Comparison of ENCODE assay signal across 38 cellular contexts in genomic region chr12:23731493-23731892, GRCh38.
"Had no signal": no experiment of that assay in that cellular context is flagged by ENCODE, and none has a peak within 500 bp of the region (broad histone marks: within the 10 kb centered on the region; RNA-seq: fewer than 3 reads in every experiment).

No MANE protein-coding gene starts in this region.

- H3K36me3 Mint-ChIP-seq: activated naive CD4-positive, alpha-beta T cell treated with anti-CD3 and anti-CD28 coated beads, Interleukin-2, amount 10 ng/mL, durations not matched to agents 7 days and 5 days; activated naive CD4-positive, alpha-beta T cell treated with anti-CD3 and anti-CD28 coated beads, Interleukin-2, amount 50 U/mL, for 24 hours; activated naive CD4-positive, alpha-beta T cell treated with anti-CD3 and anti-CD28 coated beads, Interleukin-2, amount 50 U/mL, for 72 hours; activated naive CD8-positive, alpha-beta T cell; activated naive CD8-positive, alpha-beta T cell treated with anti-CD3 and anti-CD28 coated beads for 36 hours; activated naive CD8-positive, alpha-beta T cell treated with anti-CD3 and anti-CD28 coated beads, Interleukin-2, amount 10 ng/mL, durations not matched to agents 7 days and 5 days had no signal

- H3K27me3 ChIP-seq: adrenal gland, ascending aorta, body of pancreas, brain microvascular endothelial cell, breast epithelium, cardiac muscle cell had no signal

- H3K27me3 Mint-ChIP-seq: activated naive CD4-positive, alpha-beta T cell treated with anti-CD3 and anti-CD28 coated beads, Interleukin-2, amount 10 ng/mL, durations not matched to agents 7 days and 5 days; activated naive CD4-positive, alpha-beta T cell treated with anti-CD3 and anti-CD28 coated beads, Interleukin-2, amount 50 U/mL, for 24 hours; activated naive CD8-positive, alpha-beta T cell; activated naive CD8-positive, alpha-beta T cell treated with anti-CD3 and anti-CD28 coated beads for 36 hours; activated naive CD8-positive, alpha-beta T cell treated with anti-CD3 and anti-CD28 coated beads, Interleukin-2, amount 10 ng/mL, durations not matched to agents 7 days and 5 days; activated naive CD8-positive, alpha-beta T cell treated with anti-CD3 and anti-CD28 coated beads, Interleukin-2, amount 50 U/mL, for 24 hours; activated T-cell treated with anti-CD3 and anti-CD28 coated beads, Interleukin-2, amount 50 U/mL, for 24 hours; activated T-helper 17 cell treated with anti-CD3 and anti-CD28 coated beads, Interleukin-2, amount 50 U/mL, for 72 hours; brain; central memory CD8-positive, alpha-beta T cell had no signal

- H3K4me1 Mint-ChIP-seq: activated naive CD4-positive, alpha-beta T cell treated with anti-CD3 and anti-CD28 coated beads, Interleukin-2, amount 10 ng/mL, durations not matched to agents 7 days and 5 days; activated naive CD4-positive, alpha-beta T cell treated with anti-CD3 and anti-CD28 coated beads, Interleukin-2, amount 50 U/mL, for 24 hours; activated naive CD8-positive, alpha-beta T cell treated with anti-CD3 and anti-CD28 coated beads for 36 hours; activated naive CD8-positive, alpha-beta T cell treated with anti-CD3 and anti-CD28 coated beads, Interleukin-2, amount 10 ng/mL, durations not matched to agents 7 days and 5 days; activated naive CD8-positive, alpha-beta T cell treated with anti-CD3 and anti-CD28 coated beads, Interleukin-2, amount 50 U/mL, for 24 hours; activated T-helper 17 cell treated with anti-CD3 and anti-CD28 coated beads, Interleukin-2, amount 50 U/mL, for 72 hours; brain; central memory CD8-positive, alpha-beta T cell had no signal

- H3K27ac Mint-ChIP-seq: activated naive CD4-positive, alpha-beta T cell treated with anti-CD3 and anti-CD28 coated beads for 36 hours; activated naive CD4-positive, alpha-beta T cell treated with anti-CD3 and anti-CD28 coated beads, Interleukin-2, amount 10 ng/mL, durations not matched to agents 7 days and 5 days; activated naive CD4-positive, alpha-beta T cell treated with anti-CD3 and anti-CD28 coated beads, Interleukin-2, amount 50 U/mL, for 24 hours; activated naive CD4-positive, alpha-beta T cell treated with anti-CD3 and anti-CD28 coated beads, Interleukin-2, amount 50 U/mL, for 72 hours; activated naive CD8-positive, alpha-beta T cell; activated naive CD8-positive, alpha-beta T cell treated with anti-CD3 and anti-CD28 coated beads for 36 hours; activated naive CD8-positive, alpha-beta T cell treated with anti-CD3 and anti-CD28 coated beads, Interleukin-2, amount 10 ng/mL, durations not matched to agents 7 days and 5 days; activated naive CD8-positive, alpha-beta T cell treated with anti-CD3 and anti-CD28 coated beads, Interleukin-2, amount 50 U/mL, for 24 hours; activated T-cell treated with anti-CD3 and anti-CD28 coated beads, Interleukin-2, amount 50 U/mL, for 24 hours; activated T-cell treated with anti-CD3 and anti-CD28 coated beads, Interleukin-2, amount 50 U/mL, for 72 hours; activated T-helper 17 cell treated with anti-CD3 and anti-CD28 coated beads, Interleukin-2, amount 50 U/mL, for 72 hours; activated T-helper 2 cell treated with anti-CD3 and anti-CD28 coated beads, Interferon-gamma antibody, Interleukin-2, Interleukin-4, amounts not matched to agents 10 μg/mL and 5 μg/mL and 100 μg/mL, durations not matched to agents 14 hours and 24 hours and 36 hours; brain had no signal

- H3K36me3 ChIP-seq: adrenal gland, brain microvascular endothelial cell, breast epithelium had no signal

- DNase-seq: activated effector memory CD4-positive, alpha-beta T cell treated with anti-CD3 and anti-CD28 coated beads, Interleukin-2, amount 50 U/mL, for 16 hours; activated effector memory CD4-positive, alpha-beta T cell treated with Interleukin-2 at 50 U/mL for 16 hours; activated gamma-delta T cell; activated gamma-delta T cell treated with Interleukin-2 at 50 U/mL for 16 hours; activated naive CD4-positive, alpha-beta T cell; activated naive CD4-positive, alpha-beta T cell treated with anti-CD3 and anti-CD28 coated beads for 36 hours; activated naive CD4-positive, alpha-beta T cell treated with anti-CD3 and anti-CD28 coated beads, Interleukin-2, amount 10 ng/mL, durations not matched to agents 7 days and 5 days; activated naive CD4-positive, alpha-beta T cell treated with anti-CD3 and anti-CD28 coated beads, Interleukin-2, amount 50 U/mL, for 16 hours; activated naive CD4-positive, alpha-beta T cell treated with Interleukin-2 at 50 U/mL for 16 hours; activated naive CD8-positive, alpha-beta T cell treated with anti-CD3 and anti-CD28 coated beads for 36 hours; activated naive CD8-positive, alpha-beta T cell treated with anti-CD3 and anti-CD28 coated beads, Interleukin-2, amount 10 ng/mL, durations not matched to agents 7 days and 5 days; activated naive CD8-positive, alpha-beta T cell treated with anti-CD3 and anti-CD28 coated beads, Interleukin-2, amount 50 U/mL, for 24 hours; activated T-cell treated with anti-CD3 and anti-CD28 coated beads, Interleukin-2, amount 50 U/mL, for 24 hours; activated T-cell treated with anti-CD3 and anti-CD28 coated beads, Interleukin-2, amount 50 U/mL, for 4 hours; activated T-cell treated with anti-CD3 and anti-CD28 coated beads, Interleukin-2, amount 50 U/mL, for 48 hours; activated T-cell treated with anti-CD3 and anti-CD28 coated beads, Interleukin-2, amount 50 U/mL, for 72 hours; adrenal gland; amniotic stem cell; amygdala; anterior cingulate cortex; aorta; body of pancreas; brain microvascular endothelial cell; caudate nucleus; central memory CD4-positive, alpha-beta T cell; cerebellar nuclear complex had no signal

- H3K4me3 ChIP-seq: adrenal gland, ascending aorta, body of pancreas, breast epithelium, cardiac muscle cell had no signal

- ATAC-seq: activated naive CD4-positive, alpha-beta T cell treated with anti-CD3 and anti-CD28 coated beads, Interleukin-2, amount 50 U/mL, for 72 hours; activated naive CD8-positive, alpha-beta T cell treated with anti-CD3 and anti-CD28 coated beads, Interleukin-2, amount 50 U/mL, for 24 hours; activated T-cell treated with anti-CD3 and anti-CD28 coated beads, Interleukin-2, amount 50 U/mL, for 4 hours; activated T-cell treated with anti-CD3 and anti-CD28 coated beads, Interleukin-2, amount 50 U/mL, for 72 hours; activated T-helper 17 cell treated with anti-CD3 and anti-CD28 coated beads, Interleukin-2, amount 50 U/mL, for 72 hours; body of pancreas had no signal

- H3K4me1 ChIP-seq: adrenal gland, body of pancreas, breast epithelium had no signal

- H3K27ac ChIP-seq: adrenal gland, ascending aorta, body of pancreas, brain microvascular endothelial cell, breast epithelium, cardiac muscle cell had no signal

- H3K4me3 Mint-ChIP-seq: activated naive CD4-positive, alpha-beta T cell treated with anti-CD3 and anti-CD28 coated beads for 36 hours; activated naive CD4-positive, alpha-beta T cell treated with anti-CD3 and anti-CD28 coated beads, Interleukin-2, amount 10 ng/mL, durations not matched to agents 7 days and 5 days; activated naive CD4-positive, alpha-beta T cell treated with anti-CD3 and anti-CD28 coated beads, Interleukin-2, amount 50 U/mL, for 24 hours; activated naive CD8-positive, alpha-beta T cell; activated naive CD8-positive, alpha-beta T cell treated with anti-CD3 and anti-CD28 coated beads for 36 hours; activated naive CD8-positive, alpha-beta T cell treated with anti-CD3 and anti-CD28 coated beads, Interleukin-2, amount 10 ng/mL, durations not matched to agents 7 days and 5 days; activated naive CD8-positive, alpha-beta T cell treated with anti-CD3 and anti-CD28 coated beads, Interleukin-2, amount 50 U/mL, for 24 hours; activated T-cell treated with anti-CD3 and anti-CD28 coated beads, Interleukin-2, amount 50 U/mL, for 24 hours; activated T-cell treated with anti-CD3 and anti-CD28 coated beads, Interleukin-2, amount 50 U/mL, for 4 hours; activated T-cell treated with anti-CD3 and anti-CD28 coated beads, Interleukin-2, amount 50 U/mL, for 72 hours; activated T-helper 17 cell treated with anti-CD3 and anti-CD28 coated beads, Interleukin-2, amount 50 U/mL, for 72 hours; brain; central memory CD8-positive, alpha-beta T cell had no signal

- H3K9me3 ChIP-seq: adrenal gland, ascending aorta, body of pancreas, breast epithelium had no signal

- H3K9me3 Mint-ChIP-seq: activated naive CD4-positive, alpha-beta T cell treated with anti-CD3 and anti-CD28 coated beads, Interleukin-2, amount 50 U/mL, for 24 hours; brain had no signal

- FAIRE-seq: astrocyte, bronchial epithelial cell had no signal
